Comparison of ENCODE assay signal across 10 cellular contexts in the genomic region with DNA sequence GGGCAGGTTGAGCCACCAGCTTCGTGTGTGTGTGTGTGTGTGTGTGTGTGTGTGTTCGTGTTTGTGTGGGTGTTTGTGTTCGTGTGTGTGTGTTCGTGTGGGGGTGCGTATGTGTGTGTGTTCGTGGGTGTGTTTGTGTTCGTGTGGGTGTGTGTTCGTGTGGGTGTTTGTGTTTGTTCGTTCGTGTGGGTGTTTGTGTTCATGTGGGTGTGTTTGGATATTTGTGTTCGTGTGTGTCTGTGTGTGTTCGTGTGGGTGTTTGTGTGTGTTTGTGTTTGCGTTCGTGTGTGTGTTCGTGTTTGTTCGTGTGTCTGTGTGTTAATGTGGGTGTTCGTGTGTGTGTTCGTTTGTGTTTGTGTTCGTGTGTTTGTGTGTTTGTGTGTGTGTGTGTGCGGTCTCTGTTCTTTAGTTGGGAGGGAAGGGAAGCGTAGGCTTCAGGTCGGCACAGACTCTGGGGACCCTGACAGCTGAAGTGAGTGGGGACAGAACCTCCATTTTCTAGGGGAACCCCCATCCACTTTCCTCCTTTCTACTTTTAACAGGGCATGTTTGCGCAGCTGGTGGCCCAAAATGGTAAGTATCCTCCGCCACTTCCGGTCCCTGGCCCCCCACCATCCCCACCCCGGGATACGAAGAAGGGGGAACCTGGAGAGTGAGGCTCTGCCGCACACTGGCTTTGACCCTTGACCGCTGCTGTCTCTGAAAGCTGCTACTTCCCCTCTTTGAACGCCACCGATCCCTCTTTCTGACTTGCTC. TPM values are rescaled to one million over a fixed set of nuclear protein-coding genes. Genes with fewer than 3 reads are reported as not detected.
DNase-seq lines count a peak whose midpoint lies in the region; ATAC-seq, FAIRE-seq and TF ChIP-seq lines count a peak whose summit lies in the region.
"Had no signal": no experiment of that assay in that cellular context is flagged by ENCODE, and none has a peak within 500 bp of the region (broad histone marks: within the 10 kb centered on the region; RNA-seq: fewer than 3 reads in every experiment).

No MANE protein-coding gene starts in this region.

- peak overlapping the region; percentile 15 for H3K27ac ChIP-seq in CD4-positive, alpha-beta memory T cell (ENCODE audit: low read depth, low read length)
- H3K27ac ChIP-seq in lower lobe of right lung, result no peak overlapping the region

- H3K27ac Mint-ChIP-seq in CD4-positive, alpha-beta memory T cell, result peak overlapping the region in 5 of 7 donors; percentile 37 to 71 (median 61)
- peak overlapping the region; percentile 25 for H3K27ac Mint-ChIP-seq in activated CD8-positive, alpha-beta T cell treated with anti-CD3 and anti-CD28 coated beads for 36 hours

- H3K27me3 Mint-ChIP-seq in CD4-positive, alpha-beta memory T cell, result peaks cover 18 to 24% of the 10 kb centered on the region in 2 donors
- peaks cover 33% of the 10 kb centered on the region for H3K27me3 Mint-ChIP-seq in activated CD8-positive, alpha-beta T cell treated with anti-CD3 and anti-CD28 coated beads for 36 hours

- H3K4me3 ChIP-seq in CD4-positive, alpha-beta memory T cell (ENCODE audit: low read length in 2 of 2), result peak overlapping the region; percentile 9 to 29
- peak overlapping the region; percentile 64 for H3K4me3 ChIP-seq in lower lobe of right lung

- intact Hi-C loops in CD4-positive, alpha-beta memory T cell (cut with micrococcal nuclease), result loop anchor here (5.0 to 10.0 kb wide), 3 partner anchors 72 to 330 kb away; partner anchors contain the start of genes GPR108 and TRIP10
- intact Hi-C loops in activated CD8-positive, alpha-beta T cell treated with anti-CD3 and anti-CD28 coated beads for 36 hours (cut with micrococcal nuclease), result no loop called here
- intact Hi-C loops in lower lobe of right lung (cut with DNase I), result no loop called here

- FAIRE-seq in HTR-8/SVneo (lab: Jason Lieb, UNC), result peak; percentile 79

- no peaks in the 10 kb centered on the region for H3K36me3 Mint-ChIP-seq in CD4-positive, alpha-beta memory T cell
- peaks cover 5% of the 10 kb centered on the region for H3K36me3 Mint-ChIP-seq in activated CD8-positive, alpha-beta T cell treated with anti-CD3 and anti-CD28 coated beads for 36 hours (ENCODE audit: low read depth)

- H3K4me1 Mint-ChIP-seq in CD4-positive, alpha-beta memory T cell, result peaks cover 31 to 62% (median 49%) of the 10 kb centered on the region in 4 donors
- H3K4me1 Mint-ChIP-seq in activated CD8-positive, alpha-beta T cell treated with anti-CD3 and anti-CD28 coated beads for 36 hours (ENCODE audit: low read depth), result peaks cover 52% of the 10 kb centered on the region

- H3K9me3 Mint-ChIP-seq in CD4-positive, alpha-beta memory T cell, result peaks cover 0 to 3% (median 0%) of the 10 kb centered on the region in 8 donors
- H3K9me3 Mint-ChIP-seq in activated CD8-positive, alpha-beta T cell treated with anti-CD3 and anti-CD28 coated beads for 36 hours, result no peaks in the 10 kb centered on the region

- ATAC-seq in activated CD8-positive, alpha-beta T cell treated with anti-CD3 and anti-CD28 coated beads for 36 hours, result peak; percentile 15
- ATAC-seq in lower lobe of right lung, result no peak
- ATAC-seq in HG02870 (IDR thresholded peaks at IDR 0.05; ENCODE audit: unreplicated experiment), result no peak
- no peak for ATAC-seq in GM18868 (IDR thresholded peaks at IDR 0.05; ENCODE audit: unreplicated experiment)
- no peak for ATAC-seq in HG02973 (IDR thresholded peaks at IDR 0.05; ENCODE audit: unreplicated experiment)

- CTCF ChIA-PET in CD4-positive, alpha-beta memory T cell (lab: Charles Lee; ENCODE audit: partially characterized antibody), result no interaction called here
- CTCF ChIA-PET in activated CD8-positive, alpha-beta T cell treated with anti-CD3 and anti-CD28 coated beads for 36 hours (lab: Charles Lee), result no interaction called here

- no peaks in the 10 kb centered on the region for H3K9me3 ChIP-seq in CD4-positive, alpha-beta memory T cell (ENCODE audit: control insufficient read depth in 1 of 2, low read length in 2 of 2)
- no peaks in the 10 kb centered on the region for H3K9me3 ChIP-seq in lower lobe of right lung

- POLR2A ChIA-PET in CD4-positive, alpha-beta memory T cell (lab: Charles Lee; ENCODE audit: partially characterized antibody), result interaction anchor here (0.5 kb wide), 1 partner anchor 71 kb away, joined by 3 read pairs; no protein-coding TSS in a partner anchor
- POLR2A ChIA-PET in activated CD8-positive, alpha-beta T cell treated with anti-CD3 and anti-CD28 coated beads for 36 hours (lab: Charles Lee), result interaction anchor here (1.0 kb wide), 1 partner anchor 14 kb away, joined by 3 read pairs; no protein-coding TSS in a partner anchor

- H3K36me3 ChIP-seq in CD4-positive, alpha-beta memory T cell (ENCODE audit: insufficient read depth, low read length), result no peaks in the 10 kb centered on the region
- peaks cover 13% of the 10 kb centered on the region for H3K36me3 ChIP-seq in lower lobe of right lung

- TF ChIP-seq CTCF in activated CD8-positive, alpha-beta T cell treated with anti-CD3 and anti-CD28 coated beads for 36 hours (IDR thresholded peaks at IDR 0.05), result no peak
- TF ChIP-seq CTCF in lower lobe of right lung (IDR thresholded peaks at IDR 0.05), result no peak

- peaks cover 47% of the 10 kb centered on the region for H3K4me1 ChIP-seq in CD4-positive, alpha-beta memory T cell (ENCODE audit: insufficient read depth, low read length)
- peaks cover 27% of the 10 kb centered on the region for H3K4me1 ChIP-seq in lower lobe of right lung

- H3K27me3 ChIP-seq in CD4-positive, alpha-beta memory T cell (ENCODE audit: insufficient read depth, low read length), result peaks cover 13% of the 10 kb centered on the region
- H3K27me3 ChIP-seq in lower lobe of right lung (ENCODE audit: low read depth), result no peaks in the 10 kb centered on the region

- peak overlapping the region; percentile 53 to 82 (median 68) for H3K4me3 Mint-ChIP-seq in CD4-positive, alpha-beta memory T cell
- H3K4me3 Mint-ChIP-seq in activated CD8-positive, alpha-beta T cell treated with anti-CD3 and anti-CD28 coated beads for 36 hours, result peak overlapping the region; percentile 83

- peak in 1 of 5 donors; percentile 11 for DNase-seq in CD4-positive, alpha-beta memory T cell
- DNase-seq in HTR-8/SVneo (ENCODE audit: insufficient read length, low spot score) (no peak), lower lobe of right lung (peak; percentile 59), NCI-H2107 (lab: John Stamatoyannopoulos, UW) (no peak)
- peak; percentile 70 for DNase-seq in activated CD8-positive, alpha-beta T cell treated with anti-CD3 and anti-CD28 coated beads for 36 hours
- DNase-seq: NCI-H146, nucleus accumbens had no signal

RNA-seq across cellular contexts. Expression of gene TNFSF9, which starts 1.6 kb away (rescaled TPM):
- total RNA-seq in CD4-positive, alpha-beta memory T cell, result under 1 TPM; 0.64 to 0.99 TPM
- polyA plus RNA-seq in CD4-positive, alpha-beta memory T cell, result 1 to 10 TPM in 1 of 2 donors, under 1 TPM in 1; 0.29 to 3.3 TPM
- 1 to 10 TPM; 3.0 to 3.1 TPM for total RNA-seq in activated CD8-positive, alpha-beta T cell treated with anti-CD3 and anti-CD28 coated beads for 36 hours
- 4.1 TPM for total RNA-seq in lower lobe of right lung

RNA-seq across cellular contexts. Expression of gene TUBB4A, which starts 30.3 kb away (rescaled TPM):
- total RNA-seq in CD4-positive, alpha-beta memory T cell, result 1 to 10 TPM; 3.9 to 4.7 TPM
- 1 to 10 TPM; 1.5 to 1.9 TPM for polyA plus RNA-seq in CD4-positive, alpha-beta memory T cell
- total RNA-seq in activated CD8-positive, alpha-beta T cell treated with anti-CD3 and anti-CD28 coated beads for 36 hours, result 10 to 100 TPM in 1 of 2 experiments, 1 to 10 TPM in 1; 9.6 to 10.6 TPM
- total RNA-seq in lower lobe of right lung, result 1.2 TPM

RNA-seq across cellular contexts. Expression of gene DENND1C, which starts 50.8 kb away (rescaled TPM):
- total RNA-seq in CD4-positive, alpha-beta memory T cell, result 100 to 1,000 TPM; 105 to 113 TPM
- polyA plus RNA-seq in CD4-positive, alpha-beta memory T cell, result 10 to 100 TPM; 39.6 to 77.8 TPM
- 10 to 100 TPM; 58.2 to 61.2 TPM for total RNA-seq in activated CD8-positive, alpha-beta T cell treated with anti-CD3 and anti-CD28 coated beads for 36 hours
- total RNA-seq in lower lobe of right lung, result 15.1 TPM

RNA-seq across cellular contexts. Expression of gene CD70, which starts 58.5 kb away (rescaled TPM):
- 1 to 10 TPM; 1.9 to 3.0 TPM for total RNA-seq in CD4-positive, alpha-beta memory T cell
- 1 to 10 TPM; 1.8 to 1.9 TPM for polyA plus RNA-seq in CD4-positive, alpha-beta memory T cell
- total RNA-seq in activated CD8-positive, alpha-beta T cell treated with anti-CD3 and anti-CD28 coated beads for 36 hours, result 10 to 100 TPM; 24.6 to 26.2 TPM
- 2.6 TPM for total RNA-seq in lower lobe of right lung

Comparison
In these comparisons a context has a peak if more than half of its experiments do, and no peak if none do; other contexts are left out.
1. DNase-seq: peak in activated CD8-positive, alpha-beta T cell treated with anti-CD3 and anti-CD28 coated beads for 36 hours (single experiment) and lower lobe of right lung (single experiment); none in HTR-8/SVneo (single experiment) and NCI-H2107 (single experiment).